1 cellular context compared by ENCODE assay signal in the genomic region with DNA sequence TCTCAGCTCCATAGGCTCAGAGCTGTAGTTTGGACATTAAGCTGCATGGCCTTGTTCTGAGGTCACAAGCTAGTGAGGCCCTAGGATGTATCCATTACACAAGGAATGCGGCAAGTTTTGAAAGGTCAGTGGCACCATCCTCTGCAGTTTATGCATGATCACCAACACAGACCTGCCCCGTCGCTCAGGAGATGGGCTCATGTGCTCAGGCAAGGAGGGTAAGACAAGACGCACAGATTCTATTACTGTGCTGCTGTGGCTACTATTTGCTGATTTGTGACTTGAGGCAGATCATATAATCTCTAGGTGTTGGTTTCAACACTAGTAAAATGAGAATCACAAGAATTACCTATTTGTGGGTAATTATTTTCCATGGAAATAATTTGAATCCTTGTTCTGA.
TF ChIP-seq lines count a peak whose summit lies in the region.

No MANE protein-coding gene starts in this region.

TF ChIP-seq in HepG2, 621 proteins besides CTCF, POLR2A, EP300 and RAD21 (continued from another document):
- TF ChIP-seq, protein P1, sequence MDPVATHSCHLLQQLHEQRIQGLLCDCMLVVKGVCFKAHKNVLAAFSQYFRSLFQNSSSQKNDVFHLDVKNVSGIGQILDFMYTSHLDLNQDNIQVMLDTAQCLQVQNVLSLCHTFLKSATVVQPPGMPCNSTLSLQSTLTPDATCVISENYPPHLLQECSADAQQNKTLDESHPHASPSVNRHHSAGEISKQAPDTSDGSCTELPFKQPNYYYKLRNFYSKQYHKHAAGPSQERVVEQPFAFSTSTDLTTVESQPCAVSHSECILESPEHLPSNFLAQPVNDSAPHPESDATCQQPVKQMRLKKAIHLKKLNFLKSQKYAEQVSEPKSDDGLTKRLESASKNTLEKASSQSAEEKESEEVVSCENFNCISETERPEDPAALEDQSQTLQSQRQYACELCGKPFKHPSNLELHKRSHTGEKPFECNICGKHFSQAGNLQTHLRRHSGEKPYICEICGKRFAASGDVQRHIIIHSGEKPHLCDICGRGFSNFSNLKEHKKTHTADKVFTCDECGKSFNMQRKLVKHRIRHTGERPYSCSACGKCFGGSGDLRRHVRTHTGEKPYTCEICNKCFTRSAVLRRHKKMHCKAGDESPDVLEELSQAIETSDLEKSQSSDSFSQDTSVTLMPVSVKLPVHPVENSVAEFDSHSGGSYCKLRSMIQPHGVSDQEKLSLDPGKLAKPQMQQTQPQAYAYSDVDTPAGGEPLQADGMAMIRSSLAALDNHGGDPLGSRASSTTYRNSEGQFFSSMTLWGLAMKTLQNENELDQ (CRISPR knock-in tag; IDR thresholded peaks at IDR 0.05; ENCODE audit: borderline replicate concordance) = no peak
- TF ChIP-seq POLR2G (IDR thresholded peaks at IDR 0.05; ENCODE audit: low read depth, low read length) (no peak), ZNF614 (CRISPR knock-in tag; IDR thresholded peaks at IDR 0.05; ENCODE audit: borderline replicate concordance) (no peak), BRCA1 (CRISPR knock-in tag; IDR thresholded peaks at IDR 0.05) (no peak), ARID2 (CRISPR knock-in tag; IDR thresholded peaks at IDR 0.05; ENCODE audit: borderline replicate concordance) (no peak), ATF7 (IDR thresholded peaks at IDR 0.05) (no peak), ATF7 (CRISPR knock-in tag; IDR thresholded peaks at IDR 0.05) (no peak)
